1 cellular context compared by ENCODE assay signal in genomic region chr2:239263231-239263936, GRCh38.
TF ChIP-seq lines count a peak whose summit lies in the region.

No MANE protein-coding gene starts in this region.

TF ChIP-seq in H1, 55 proteins besides CTCF, POLR2A, EP300 and RAD21:
- TF ChIP-seq MAX (IDR thresholded peaks at IDR 0.05), result no peak
- TF ChIP-seq JUND (IDR thresholded peaks at IDR 0.05; ENCODE audit: low read length), result no peak
- no peak for TF ChIP-seq E2F6 (IDR thresholded peaks at IDR 0.05)
- no peak for TF ChIP-seq CBX8 (IDR thresholded peaks at IDR 0.05; ENCODE audit: borderline replicate concordance, low read depth, low read length)
- no peak for TF ChIP-seq SIX5 (IDR thresholded peaks at IDR 0.05; ENCODE audit: low read depth, low read length)
- TF ChIP-seq CEBPB (IDR thresholded peaks at IDR 0.05; ENCODE audit: low read depth, low read length), result no peak
- TF ChIP-seq KDM1A (IDR thresholded peaks at IDR 0.05; ENCODE audit: borderline replicate concordance, low read length), result no peak
- no peak for TF ChIP-seq RFX5 (IDR thresholded peaks at IDR 0.05; ENCODE audit: borderline replicate concordance, low read depth, low read length)
- no peak for TF ChIP-seq RNF2 (IDR thresholded peaks at IDR 0.05; ENCODE audit: borderline replicate concordance, low read depth, low read length, missing control alignments, poor library complexity, severe bottlenecking)
- no peak for TF ChIP-seq ATF2 (IDR thresholded peaks at IDR 0.05; ENCODE audit: low read length)
- TF ChIP-seq CREB1 (IDR thresholded peaks at IDR 0.05), result no peak
- no peak for TF ChIP-seq CHD2 (IDR thresholded peaks at IDR 0.05; ENCODE audit: low read length)
- TF ChIP-seq JUN (IDR thresholded peaks at IDR 0.05; ENCODE audit: low read depth, low read length), result no peak
- no peak for TF ChIP-seq CBX5 (IDR thresholded peaks at IDR 0.05; ENCODE audit: low read depth, low read length)
- TF ChIP-seq TAF7 (optimal IDR thresholded peaks at IDR 0.05; ENCODE audit: borderline replicate concordance, low read depth, low read length), result no peak
- TF ChIP-seq POU5F1 (IDR thresholded peaks at IDR 0.05; ENCODE audit: low read depth, low read length), result no peak
- TF ChIP-seq BACH1 (IDR thresholded peaks at IDR 0.05; ENCODE audit: low read length), result no peak
